In the genomic region with DNA sequence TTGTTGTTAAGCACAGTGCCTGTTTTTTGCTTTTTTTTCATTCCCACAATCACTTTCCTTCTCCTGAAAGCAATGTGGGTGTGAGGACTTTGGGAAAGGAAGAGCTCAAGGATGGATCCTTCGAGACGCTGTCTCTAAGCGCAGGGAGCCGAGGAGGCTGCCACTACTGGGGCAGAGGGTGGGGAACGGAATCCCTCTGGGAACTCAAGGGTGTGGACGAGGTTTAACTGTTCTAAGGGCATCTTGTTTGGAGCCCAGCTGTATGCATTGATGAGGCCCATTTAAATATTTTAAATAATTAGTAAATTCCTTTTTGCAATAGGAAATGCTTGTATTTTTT, we compare ENCODE assay signal across 17 cellular contexts.
DNase-seq lines count a peak whose midpoint lies in the region; ATAC-seq, FAIRE-seq and TF ChIP-seq lines count a peak whose summit lies in the region.
"Had no signal": no experiment of that assay in that cellular context is flagged by ENCODE, and none has a peak within 500 bp of the region (broad histone marks: within the 10 kb centered on the region; RNA-seq: fewer than 3 reads in every experiment).

No MANE protein-coding gene starts in this region.

- no peaks in the 10 kb centered on the region for H3K36me3 ChIP-seq in mammary epithelial cell (ENCODE audit: insufficient read depth, low read length)
- no peaks in the 10 kb centered on the region for H3K36me3 ChIP-seq in gastroesophageal sphincter
- H3K36me3 ChIP-seq in uterus = no peaks in the 10 kb centered on the region
- H3K36me3 ChIP-seq in small intestine (ENCODE audit: control insufficient read depth in 2 of 2, insufficient read depth in 2 of 2, low read length in 2 of 2) = no peaks in the 10 kb centered on the region
- H3K36me3 ChIP-seq: adrenal gland, neural progenitor cell had no signal

- no peaks in the 10 kb centered on the region for H4K20me1 ChIP-seq in mammary epithelial cell (ENCODE audit: insufficient read depth, low read length)

- H3K36me3 Mint-ChIP-seq in MCF 10A (ENCODE audit: insufficient read depth, unreplicated experiment) (peaks cover 7% of the 10 kb centered on the region), osteocyte (ENCODE audit: unreplicated experiment) (no peaks in the 10 kb centered on the region)
- H3K36me3 Mint-ChIP-seq: CD4-positive, alpha-beta memory T cell; neural progenitor cell; type B pancreatic cell had no signal

- POLR2A ChIA-PET in MCF 10A (lab: Yijun Ruan, JAX) = interaction anchor here (0.6 to 2.4 kb wide), 9 partner anchors 8 to 263 kb away, joined by 3 to 15 read pairs (median 4); partner anchors contain the start of gene MEF2A

- no peak overlapping the region for H3K4me3 ChIP-seq in mammary epithelial cell (replicated peaks in 1 of 3; ENCODE audit: insufficient read depth in 1 of 3, low read depth in 2 of 3, low read length in 3 of 3)
- no peak overlapping the region for H3K4me3 ChIP-seq in gastroesophageal sphincter
- H3K4me3 ChIP-seq in uterus = no peak overlapping the region
- no peak overlapping the region for H3K4me3 ChIP-seq in small intestine (ENCODE audit: low read depth in 1 of 2, low read length in 2 of 2)
- H3K4me3 ChIP-seq: adrenal gland, neural progenitor cell had no signal

- no peak for TF ChIP-seq POLR2A in gastroesophageal sphincter (IDR thresholded peaks at IDR 0.05)
- no peak for TF ChIP-seq POLR2A in uterus (IDR thresholded peaks at IDR 0.05)

- H3K79me2 ChIP-seq in mammary epithelial cell (ENCODE audit: insufficient read depth, low read length) = no peaks in the 10 kb centered on the region

- H3K9me3 Mint-ChIP-seq in MCF 10A (ENCODE audit: unreplicated experiment) = no peaks in the 10 kb centered on the region
- H3K9me3 Mint-ChIP-seq in osteocyte (ENCODE audit: unreplicated experiment) = no peaks in the 10 kb centered on the region
- H3K9me3 Mint-ChIP-seq: activated T-helper 17 cell treated with anti-CD3 and anti-CD28 coated beads, Interleukin-2, amount 50 U/mL, for 72 hours; CD4-positive, alpha-beta memory T cell; endodermal cell; neural progenitor cell; type B pancreatic cell had no signal

- H3K4me1 ChIP-seq in mammary epithelial cell (ENCODE audit: insufficient read depth, low read length) = peaks cover 16% of the 10 kb centered on the region
- H3K4me1 ChIP-seq in gastroesophageal sphincter = peaks cover 4 to 64% (median 30%) of the 10 kb centered on the region in 3 donors
- peaks cover 7 to 23% of the 10 kb centered on the region in 2 donors for H3K4me1 ChIP-seq in uterus
- no peaks in the 10 kb centered on the region for H3K4me1 ChIP-seq in small intestine (ENCODE audit: control insufficient read depth in 2 of 2, insufficient read depth in 1 of 2, low read depth in 1 of 2, low read length in 1 of 2)

- no TSS peak for BruUV-seq in MCF 10A (replicated peaks; lab: Mats Ljungman, UMichigan)
- BruUV-seq in mammary epithelial cell (replicated peaks; lab: Mats Ljungman, UMichigan) = no TSS peak

- dilution Hi-C loops in mammary epithelial cell (cut with HindIII; ENCODE audit: low sequenced_read_pairs) = no loop called here

- no peak for TF ChIP-seq EP300 in gastroesophageal sphincter (IDR thresholded peaks at IDR 0.05)

- H2AFZ ChIP-seq in mammary epithelial cell (ENCODE audit: low read depth, low read length) = no peak overlapping the region
- H2AFZ ChIP-seq: neural progenitor cell had no signal

- H3K27me3 ChIP-seq in mammary epithelial cell (ENCODE audit: insufficient read depth, low read length) (no peaks in the 10 kb centered on the region), gastroesophageal sphincter (no peaks in the 10 kb centered on the region), uterus (no peaks in the 10 kb centered on the region), small intestine (ENCODE audit: control insufficient read depth in 2 of 2, insufficient read depth in 2 of 2, low read length in 2 of 2) (no peaks in the 10 kb centered on the region)
- H3K27me3 ChIP-seq: adrenal gland, neural progenitor cell had no signal

- 93% methylated on average over 6 of the region's 6 CpGs for WGBS in mammary epithelial cell (ENCODE audit: low coverage, missing lambda C conversion rate)
- WGBS in gastroesophageal sphincter (ENCODE audit: low coverage in 1 of 2), 2 donors = 67 to 80% methylated on average over 1 to 6 of the region's 6 CpGs
- WGBS in small intestine, 3 donors = 79 to 88% (median 84%) methylated on average over 6 of the region's 6 CpGs

- no peak overlapping the region for H3K4me3 Mint-ChIP-seq in MCF 10A (ENCODE audit: unreplicated experiment)
- no peak overlapping the region for H3K4me3 Mint-ChIP-seq in osteocyte (ENCODE audit: unreplicated experiment)
- H3K4me3 Mint-ChIP-seq: activated T-helper 17 cell treated with anti-CD3 and anti-CD28 coated beads, Interleukin-2, amount 50 U/mL, for 72 hours; endodermal cell; neural progenitor cell; type B pancreatic cell had no signal

- H3K27me3 Mint-ChIP-seq in MCF 10A (ENCODE audit: insufficient read depth, unreplicated experiment) (no peaks in the 10 kb centered on the region), osteocyte (ENCODE audit: unreplicated experiment) (no peaks in the 10 kb centered on the region)
- H3K27me3 Mint-ChIP-seq: CD4-positive, alpha-beta memory T cell; type B pancreatic cell had no signal

- intact Hi-C loops in MCF 10A (cut with micrococcal nuclease) (no loop called here), mammary epithelial cell (cut with micrococcal nuclease) (no loop called here), uterus (cut with DNase I; ENCODE audit: low total_unique reads) (no loop called here)

- FAIRE-seq in small intestine (lab: Jason Lieb, UNC) = no peak
- FAIRE-seq: A204.1 had no signal

- in situ Hi-C loops in mammary epithelial cell (cut with MboI; ENCODE audit: low sequenced_read_pairs in 2 of 2) = no loop called here
- in situ Hi-C loops in KBM-7 (cut with MboI; ENCODE audit: low pct_unique_long_range_greater_than_20kb, low sequenced_read_pairs) = no loop called here

- H3K27ac Mint-ChIP-seq in MCF 10A (ENCODE audit: low read depth, unreplicated experiment) (peak overlapping the region; percentile 61), osteocyte (ENCODE audit: unreplicated experiment) (peak overlapping the region; percentile 97)
- H3K27ac Mint-ChIP-seq: activated T-helper 17 cell treated with anti-CD3 and anti-CD28 coated beads, Interleukin-2, amount 50 U/mL, for 72 hours; endodermal cell; neural progenitor cell; type B pancreatic cell had no signal

- DNase-seq in MCF 10A (ENCODE audit: unreplicated experiment) (no peak), mammary epithelial cell (no peak), osteocyte (ENCODE audit: extremely low spot score, unreplicated experiment) (no peak), uterus (no peak), KBM-7 (no peak), superior temporal gyrus (ENCODE audit: extremely low spot score) (no peak), small intestine (no peak)
- DNase-seq: CD4-positive, alpha-beta memory T cell; foreskin melanocyte; NCI-H2171 had no signal

- no peak overlapping the region for H3K27ac ChIP-seq in mammary epithelial cell (ENCODE audit: insufficient read depth, low read depth, low read length)
- peak overlapping the region in 3 of 4 donors; percentile 82 to 84 (median 82) for H3K27ac ChIP-seq in gastroesophageal sphincter
- H3K27ac ChIP-seq in uterus = peak overlapping the region; percentile 79 to 81
- H3K27ac ChIP-seq in small intestine (ENCODE audit: low read depth in 1 of 2, low read length in 1 of 2) = no peak overlapping the region
- H3K27ac ChIP-seq: neural progenitor cell had no signal

- TF ChIP-seq CTCF in MCF 10A (IDR thresholded peaks at IDR 0.05; ENCODE audit: unreplicated experiment) = no peak
- no peak for TF ChIP-seq CTCF in mammary epithelial cell (conservative IDR thresholded peaks at IDR 0.05 in 1 of 2, IDR thresholded peaks at IDR 0.05 in 1 of 2; ENCODE audit: extremely low read depth in 1 of 2, insufficient read depth in 1 of 2, low read depth in 1 of 2, low read length in 2 of 2)
- TF ChIP-seq CTCF in gastroesophageal sphincter (IDR thresholded peaks at IDR 0.05) = no peak
- no peak for TF ChIP-seq CTCF in osteocyte (IDR thresholded peaks at IDR 0.05)
- TF ChIP-seq CTCF in uterus (IDR thresholded peaks at IDR 0.05) = no peak

- H3K4me1 Mint-ChIP-seq in MCF 10A (ENCODE audit: insufficient read depth, unreplicated experiment) = peaks cover 28% of the 10 kb centered on the region
- H3K4me1 Mint-ChIP-seq in osteocyte (ENCODE audit: unreplicated experiment) = peaks cover 65% of the 10 kb centered on the region

- H3K9me3 ChIP-seq in mammary epithelial cell (replicated peaks; ENCODE audit: insufficient read depth, low read length) (no peaks in the 10 kb centered on the region), gastroesophageal sphincter (no peaks in the 10 kb centered on the region), uterus (no peaks in the 10 kb centered on the region), small intestine (ENCODE audit: control insufficient read depth, low read depth) (no peaks in the 10 kb centered on the region)
- H3K9me3 ChIP-seq: adrenal gland had no signal

- no peak overlapping the region for H3K4me2 ChIP-seq in mammary epithelial cell (ENCODE audit: insufficient read depth, low read depth, low read length)
- H3K4me2 ChIP-seq: neural progenitor cell had no signal

- H3K9ac ChIP-seq in mammary epithelial cell (ENCODE audit: insufficient read depth, low read length) = no peak overlapping the region
- H3K9ac ChIP-seq: neural progenitor cell had no signal

- no peak for ATAC-seq in gastroesophageal sphincter

- CTCF ChIA-PET in MCF 10A (lab: Yijun Ruan, JAX) = interaction anchor here (0.7 to 1.6 kb wide), 5 partner anchors 17 to 263 kb away, joined by 3 to 5 read pairs (median 4); no protein-coding TSS in a partner anchor
- CTCF ChIA-PET in mammary epithelial cell (lab: Charles Lee; ENCODE audit: low non-redundant PET) = no interaction called here

Comparison
In these comparisons a context has a peak if more than half of its experiments do, and no peak if none do; other contexts are left out.
1. H3K27ac ChIP-seq: peak in gastroesophageal sphincter (3 of 4) and uterus (2 of 2); none in mammary epithelial cell (single experiment) and small intestine (0 of 2).